ENCODE assay signal across 17 cellular contexts in genomic region chr3:50233176-50233575, GRCh38. TPM values are rescaled to one million over a fixed set of nuclear protein-coding genes. Genes with fewer than 3 reads are reported as not detected.
DNase-seq lines count a peak whose midpoint lies in the region; ATAC-seq and TF ChIP-seq lines count a peak whose summit lies in the region.
"Had no signal": no experiment of that assay in that cellular context is flagged by ENCODE, and none has a peak within 500 bp of the region (broad histone marks: within the 10 kb centered on the region; RNA-seq: fewer than 3 reads in every experiment).

No MANE protein-coding gene starts in this region.

- H3K9me3 Mint-ChIP-seq in H9 (no peaks in the 10 kb centered on the region; a peak in 1 of 5 replicates), nephron progenitor cell (no peaks in the 10 kb centered on the region)
- no peaks in the 10 kb centered on the region for H3K9me3 Mint-ChIP-seq in activated T-helper 17 cell treated with anti-CD3 and anti-CD28 coated beads, Interleukin-2, amount 50 U/mL, for 72 hours
- H3K9me3 Mint-ChIP-seq: naive B cell had no signal

- H3K14ac ChIP-seq in H9 (ENCODE audit: insufficient read depth, low read length): no peak overlapping the region

- H3K27ac ChIP-seq in H9 (ENCODE audit: insufficient read length, low read depth, low read length): no peak overlapping the region
- H3K27ac ChIP-seq: psoas muscle, thoracic aorta had no signal

- H3K79me2 ChIP-seq in H9 (ENCODE audit: insufficient read depth, low read length): peaks cover 9% of the 10 kb centered on the region; the same call in 1 of the 2 replicates

- H3K4me1 Mint-ChIP-seq in H9: peaks cover 39 to 50% of the 10 kb centered on the region in 2 experiments
- H3K4me1 Mint-ChIP-seq in activated T-helper 17 cell treated with anti-CD3 and anti-CD28 coated beads, Interleukin-2, amount 50 U/mL, for 72 hours: peaks cover 8% of the 10 kb centered on the region
- H3K4me1 Mint-ChIP-seq in nephron progenitor cell: peaks cover 75% of the 10 kb centered on the region

- no peak overlapping the region for H4K5ac ChIP-seq in H9 (ENCODE audit: insufficient read length, low read depth, low read length)

- no peak overlapping the region for H2BK5ac ChIP-seq in H9 (ENCODE audit: insufficient read length, low read length)

- peaks cover 6% of the 10 kb centered on the region for H3K79me1 ChIP-seq in H9 (ENCODE audit: insufficient read depth, low read depth, low read length, poor library complexity, severe bottlenecking)

- H2BK20ac ChIP-seq in H9 (ENCODE audit: low read depth, low read length, poor library complexity, severe bottlenecking): no peak overlapping the region

- no peak overlapping the region for H2AFZ ChIP-seq in H9 (ENCODE audit: low read length)

- no peak overlapping the region for H3T11ph ChIP-seq in H9 (ENCODE audit: low read length)

- CTCF ChIA-PET in GM10248 (lab: Yijun Ruan, JAX): interaction anchor here (1.0 to 26.7 kb wide), 4 partner anchors 13 to 66 kb away, joined by 3 to 393 read pairs (median 144); partner anchors contain the start of genes GNAT1, HYAL3 and NAA80

- H3K23ac ChIP-seq in H9 (ENCODE audit: insufficient read length, low read depth, low read length): no peak overlapping the region

- H2BK120ac ChIP-seq in H9 (ENCODE audit: low read depth, low read length, poor library complexity, severe bottlenecking): no peak overlapping the region

- ATAC-seq in activated T-helper 17 cell treated with anti-CD3 and anti-CD28 coated beads, Interleukin-2, amount 50 U/mL, for 72 hours (replicated peaks): no peak
- ATAC-seq: psoas muscle had no signal

- H3K23me2 ChIP-seq in H9 (ENCODE audit: insufficient read length, low read depth, low read length, poor library complexity, severe bottlenecking): peaks cover 14% of the 10 kb centered on the region

- H2BK15ac ChIP-seq in H9 (ENCODE audit: low read depth, low read length): no peak overlapping the region

- H3K4me2 ChIP-seq in H9 (ENCODE audit: insufficient read depth, insufficient read length, low read length): no peak overlapping the region
- H3K4me2 ChIP-seq: smooth muscle cell had no signal

- H3K27ac Mint-ChIP-seq in H9: no peak overlapping the region; a peak in 1 of 7 replicates
- H3K27ac Mint-ChIP-seq in activated T-helper 17 cell treated with anti-CD3 and anti-CD28 coated beads, Interleukin-2, amount 50 U/mL, for 72 hours: peak overlapping the region; percentile 65
- H3K27ac Mint-ChIP-seq in nephron progenitor cell: peak overlapping the region; percentile 87

- no peaks in the 10 kb centered on the region for H4K20me1 ChIP-seq in H9 (ENCODE audit: control insufficient read depth, insufficient read depth, insufficient read length)

- H3K4me3 Mint-ChIP-seq in H9 (no peak overlapping the region), nephron progenitor cell (peak overlapping the region; percentile 60)
- no peak overlapping the region for H3K4me3 Mint-ChIP-seq in activated T-helper 17 cell treated with anti-CD3 and anti-CD28 coated beads, Interleukin-2, amount 50 U/mL, for 72 hours

- no peak overlapping the region for H2BK12ac ChIP-seq in H9 (ENCODE audit: insufficient read length, low read depth, low read length)

- TF ChIP-seq CTCF in H9 (conservative IDR thresholded peaks at IDR 0.05) (no peak), nephron progenitor cell (IDR thresholded peaks at IDR 0.05) (no peak), GM10248 (IDR thresholded peaks at IDR 0.05; ENCODE audit: control extremely low read depth, extremely low read depth, low read depth, missing control alignments) (no peak)

- H3K4me1 ChIP-seq in H9 (ENCODE audit: insufficient read depth, low read length): no peaks in the 10 kb centered on the region

- no peak overlapping the region for H3K56ac ChIP-seq in H9 (ENCODE audit: insufficient read length, low read depth, low read length)

- no peak overlapping the region for H3K4ac ChIP-seq in H9 (ENCODE audit: low read depth, low read length)

- no peak overlapping the region for H2AK5ac ChIP-seq in H9 (ENCODE audit: insufficient read length, low read length)

- peaks cover 8% of the 10 kb centered on the region for H3K27me3 Mint-ChIP-seq in H9 (ENCODE audit: low read depth)
- H3K27me3 Mint-ChIP-seq in activated T-helper 17 cell treated with anti-CD3 and anti-CD28 coated beads, Interleukin-2, amount 50 U/mL, for 72 hours: no peaks in the 10 kb centered on the region
- H3K27me3 Mint-ChIP-seq in nephron progenitor cell (ENCODE audit: low read depth, poor library complexity): peaks cover 3% of the 10 kb centered on the region
- H3K27me3 Mint-ChIP-seq: naive B cell had no signal

- WGBS in H9 (ENCODE audit: extremely low coverage, insufficient read length, low lambda C conversion rate): no CpG with 5 or more reads among the region's 4 CpGs

- H4K91ac ChIP-seq in H9 (ENCODE audit: insufficient read length, low read depth, low read length): no peak overlapping the region

- POLR2A ChIA-PET in GM10248 (lab: Yijun Ruan, JAX): interaction anchor here (0.6 kb wide), 1 partner anchor 293 kb away, joined by 4 read pairs; the partner anchor contains the start of gene RBM6

- no peaks in the 10 kb centered on the region for H3K27me3 ChIP-seq in H9 (ENCODE audit: insufficient read depth, low read length)

- DNase-seq in H9 (no peak), nephron progenitor cell (no peak), SHP77 treated with DMSO at 0.1 percent for 48 hours (lab: John Stamatoyannopoulos, UW) (no peak), GM10248 (ENCODE audit: extremely low spot score) (no peak)
- DNase-seq: activated CD4-positive, alpha-beta T cell treated with anti-CD3 and anti-CD28 coated beads, Interleukin-2, amount 50 U/mL, for 1 hour; activated naive CD4-positive, alpha-beta T cell treated with Interleukin-2 at 50 U/mL for 16 hours; AML-193; aorta; hippocampal formation; mammary epithelial cell; naive B cell; NCI-H187 treated with DMSO at 0.1 percent for 48 hours; psoas muscle; stimulated activated CD8-positive, alpha-beta memory T cell treated with anti-CD3 and anti-CD28 coated beads, Interleukin-4, amount 100 ng/mL, for 48 hours had no signal

- no peak overlapping the region for H4K8ac ChIP-seq in H9 (replicated peaks; ENCODE audit: insufficient read length, low read depth, low read length)

- H3K36me3 Mint-ChIP-seq in H9 (ENCODE audit: insufficient read depth in 1 of 3, low read depth in 3 of 3) (peaks cover 0 to 2% (median 0%) of the 10 kb centered on the region in 3 experiments; a peak in 1 of 7 replicates), nephron progenitor cell (ENCODE audit: low read depth) (no peaks in the 10 kb centered on the region)
- peaks cover 21% of the 10 kb centered on the region for H3K36me3 Mint-ChIP-seq in activated T-helper 17 cell treated with anti-CD3 and anti-CD28 coated beads, Interleukin-2, amount 50 U/mL, for 72 hours (ENCODE audit: low read depth)

- H3K9ac ChIP-seq in H9 (ENCODE audit: extremely low read depth, insufficient read length, low read length): no peak overlapping the region

- H3K18ac ChIP-seq in H9 (ENCODE audit: insufficient read length, low read depth, low read length): peak overlapping the region; percentile 7

- no peaks in the 10 kb centered on the region for H3K9me3 ChIP-seq in H9 (ENCODE audit: control insufficient read depth, low read depth, low read length)
- H3K9me3 ChIP-seq: psoas muscle, thoracic aorta had no signal

RNA-seq across cellular contexts. Expression of gene GNAI2, which starts 2.8 kb away (rescaled TPM):
- 210 and 218 TPM in 2 replicates for total RNA-seq in H9 (2021)
- total RNA-seq in activated T-helper 17 cell treated with anti-CD3 and anti-CD28 coated beads, Interleukin-2, amount 50 U/mL, for 72 hours: 100 to 1,000 TPM; 283 to 392 TPM

RNA-seq across cellular contexts. Expression of gene SLC38A3, which starts 28.1 kb away (rescaled TPM):
- total RNA-seq in H9 (2021): 1.4 and 3.2 TPM in 2 replicates
- under 1 TPM in 1 of 2 donors, not detected in 1; 0.71 TPM for total RNA-seq in activated T-helper 17 cell treated with anti-CD3 and anti-CD28 coated beads, Interleukin-2, amount 50 U/mL, for 72 hours

RNA-seq across cellular contexts. Expression of gene SEMA3B, which starts 35.8 kb away (rescaled TPM):
- 4.4 and 6.4 TPM in 2 replicates for total RNA-seq in H9 (2021)
- 1 to 10 TPM; 1.2 to 2.3 TPM for total RNA-seq in activated T-helper 17 cell treated with anti-CD3 and anti-CD28 coated beads, Interleukin-2, amount 50 U/mL, for 72 hours

RNA-seq across cellular contexts. Expression of gene GNAT1, which starts 41.8 kb away (rescaled TPM):
- total RNA-seq in H9 (2021): 0.18 TPM in 1 of 2 replicates, not detected in the other
- total RNA-seq in activated T-helper 17 cell treated with anti-CD3 and anti-CD28 coated beads, Interleukin-2, amount 50 U/mL, for 72 hours: not detected
- total RNA-seq: aorta, psoas muscle, smooth muscle cell had no signal

RNA-seq across cellular contexts. Expression of gene LSMEM2, which starts 45.7 kb away (rescaled TPM):
- 0.24 and 0.50 TPM in 2 replicates for total RNA-seq in H9 (2021)
- under 1 TPM in 1 of 2 donors, not detected in 1; 0.34 TPM for total RNA-seq in activated T-helper 17 cell treated with anti-CD3 and anti-CD28 coated beads, Interleukin-2, amount 50 U/mL, for 72 hours
- total RNA-seq: thoracic aorta had no signal

Comparison
In these comparisons a context has a peak if more than half of its experiments do, and no peak if none do; other contexts are left out.
1. H3K27ac Mint-ChIP-seq: peak in activated T-helper 17 cell treated with anti-CD3 and anti-CD28 coated beads, Interleukin-2, amount 50 U/mL, for 72 hours (single experiment) and nephron progenitor cell (single experiment); none in H9 (0 of 3).